ENCODE assay signal across 1 cellular context in the genomic region with DNA sequence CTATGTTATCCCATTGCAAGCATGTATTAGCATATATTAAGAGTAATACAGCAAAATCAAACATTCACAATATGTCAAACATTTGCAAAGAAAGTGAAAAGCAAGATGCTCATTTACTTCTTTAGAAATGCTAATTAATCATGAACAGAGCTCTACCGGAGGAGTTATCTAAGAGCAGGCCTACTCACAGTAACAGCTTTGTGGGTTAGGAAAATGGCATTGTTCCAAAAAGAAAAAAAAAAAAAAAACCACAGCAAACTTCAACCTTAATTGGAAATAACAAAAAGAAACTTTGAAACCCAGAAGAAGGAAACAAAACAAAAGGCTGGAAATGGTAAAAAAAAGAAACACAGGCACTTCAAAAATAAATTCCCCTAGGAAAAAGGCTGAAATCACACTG.
TF ChIP-seq lines count a peak whose summit lies in the region.

No MANE protein-coding gene starts in this region.

TF ChIP-seq in GM12878, 131 proteins besides CTCF, POLR2A, EP300 and RAD21 (continued from another document):
- TF ChIP-seq, protein P1, sequence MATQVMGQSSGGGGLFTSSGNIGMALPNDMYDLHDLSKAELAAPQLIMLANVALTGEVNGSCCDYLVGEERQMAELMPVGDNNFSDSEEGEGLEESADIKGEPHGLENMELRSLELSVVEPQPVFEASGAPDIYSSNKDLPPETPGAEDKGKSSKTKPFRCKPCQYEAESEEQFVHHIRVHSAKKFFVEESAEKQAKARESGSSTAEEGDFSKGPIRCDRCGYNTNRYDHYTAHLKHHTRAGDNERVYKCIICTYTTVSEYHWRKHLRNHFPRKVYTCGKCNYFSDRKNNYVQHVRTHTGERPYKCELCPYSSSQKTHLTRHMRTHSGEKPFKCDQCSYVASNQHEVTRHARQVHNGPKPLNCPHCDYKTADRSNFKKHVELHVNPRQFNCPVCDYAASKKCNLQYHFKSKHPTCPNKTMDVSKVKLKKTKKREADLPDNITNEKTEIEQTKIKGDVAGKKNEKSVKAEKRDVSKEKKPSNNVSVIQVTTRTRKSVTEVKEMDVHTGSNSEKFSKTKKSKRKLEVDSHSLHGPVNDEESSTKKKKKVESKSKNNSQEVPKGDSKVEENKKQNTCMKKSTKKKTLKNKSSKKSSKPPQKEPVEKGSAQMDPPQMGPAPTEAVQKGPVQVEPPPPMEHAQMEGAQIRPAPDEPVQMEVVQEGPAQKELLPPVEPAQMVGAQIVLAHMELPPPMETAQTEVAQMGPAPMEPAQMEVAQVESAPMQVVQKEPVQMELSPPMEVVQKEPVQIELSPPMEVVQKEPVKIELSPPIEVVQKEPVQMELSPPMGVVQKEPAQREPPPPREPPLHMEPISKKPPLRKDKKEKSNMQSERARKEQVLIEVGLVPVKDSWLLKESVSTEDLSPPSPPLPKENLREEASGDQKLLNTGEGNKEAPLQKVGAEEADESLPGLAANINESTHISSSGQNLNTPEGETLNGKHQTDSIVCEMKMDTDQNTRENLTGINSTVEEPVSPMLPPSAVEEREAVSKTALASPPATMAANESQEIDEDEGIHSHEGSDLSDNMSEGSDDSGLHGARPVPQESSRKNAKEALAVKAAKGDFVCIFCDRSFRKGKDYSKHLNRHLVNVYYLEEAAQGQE (IDR thresholded peaks at IDR 0.05; ENCODE audit: low read depth, low read length): no peak
- TF ChIP-seq SMARCA5 (IDR thresholded peaks at IDR 0.05): no peak
- TF ChIP-seq MEF2A (IDR thresholded peaks at IDR 0.05; ENCODE audit: insufficient read depth, low read depth, low read length): no peak
- TF ChIP-seq, protein P2, sequence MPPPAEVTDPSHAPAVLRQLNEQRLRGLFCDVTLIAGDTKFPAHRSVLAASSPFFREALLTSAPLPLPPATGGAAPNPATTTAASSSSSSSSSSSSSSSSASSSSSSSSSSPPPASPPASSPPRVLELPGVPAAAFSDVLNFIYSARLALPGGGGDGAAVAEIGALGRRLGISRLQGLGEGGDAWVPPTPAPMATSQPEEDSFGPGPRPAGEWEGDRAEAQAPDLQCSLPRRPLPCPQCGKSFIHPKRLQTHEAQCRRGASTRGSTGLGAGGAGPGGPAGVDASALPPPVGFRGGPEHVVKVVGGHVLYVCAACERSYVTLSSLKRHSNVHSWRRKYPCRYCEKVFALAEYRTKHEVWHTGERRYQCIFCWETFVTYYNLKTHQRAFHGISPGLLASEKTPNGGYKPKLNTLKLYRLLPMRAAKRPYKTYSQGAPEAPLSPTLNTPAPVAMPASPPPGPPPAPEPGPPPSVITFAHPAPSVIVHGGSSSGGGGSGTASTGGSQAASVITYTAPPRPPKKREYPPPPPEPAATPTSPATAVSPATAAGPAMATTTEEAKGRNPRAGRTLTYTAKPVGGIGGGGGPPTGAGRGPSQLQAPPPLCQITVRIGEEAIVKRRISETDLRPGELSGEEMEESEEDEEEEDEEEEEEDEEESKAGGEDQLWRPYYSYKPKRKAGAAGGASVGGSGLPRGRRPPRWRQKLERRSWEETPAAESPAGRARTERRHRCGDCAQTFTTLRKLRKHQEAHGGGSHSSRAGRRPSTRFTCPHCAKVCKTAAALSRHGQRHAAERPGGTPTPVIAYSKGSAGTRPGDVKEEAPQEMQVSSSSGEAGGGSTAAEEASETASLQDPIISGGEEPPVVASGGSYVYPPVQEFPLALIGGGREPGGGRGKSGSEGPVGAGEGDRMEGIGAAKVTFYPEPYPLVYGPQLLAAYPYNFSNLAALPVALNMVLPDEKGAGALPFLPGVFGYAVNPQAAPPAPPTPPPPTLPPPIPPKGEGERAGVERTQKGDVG (CRISPR knock-in tag; IDR thresholded peaks at IDR 0.05): no peak
- TF ChIP-seq, protein P3, sequence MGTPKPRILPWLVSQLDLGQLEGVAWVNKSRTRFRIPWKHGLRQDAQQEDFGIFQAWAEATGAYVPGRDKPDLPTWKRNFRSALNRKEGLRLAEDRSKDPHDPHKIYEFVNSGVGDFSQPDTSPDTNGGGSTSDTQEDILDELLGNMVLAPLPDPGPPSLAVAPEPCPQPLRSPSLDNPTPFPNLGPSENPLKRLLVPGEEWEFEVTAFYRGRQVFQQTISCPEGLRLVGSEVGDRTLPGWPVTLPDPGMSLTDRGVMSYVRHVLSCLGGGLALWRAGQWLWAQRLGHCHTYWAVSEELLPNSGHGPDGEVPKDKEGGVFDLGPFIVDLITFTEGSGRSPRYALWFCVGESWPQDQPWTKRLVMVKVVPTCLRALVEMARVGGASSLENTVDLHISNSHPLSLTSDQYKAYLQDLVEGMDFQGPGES (IDR thresholded peaks at IDR 0.05): no peak
- no peak for TF ChIP-seq PAX5 (IDR thresholded peaks at IDR 0.05; ENCODE audit: borderline replicate concordance, low read depth, low read length)
- peak; percentile 24; the same call in 1 of the 2 replicates for TF ChIP-seq ATF7 (IDR thresholded peaks at IDR 0.05; ENCODE audit: low read depth)
- peak; percentile 71 for TF ChIP-seq MTA2 (IDR thresholded peaks at IDR 0.05; ENCODE audit: low read depth)
- no peak for TF ChIP-seq NR2C2 (IDR thresholded peaks at IDR 0.05; ENCODE audit: borderline replicate concordance, control insufficient read depth, insufficient read length, low read depth)
- TF ChIP-seq DPF2 (IDR thresholded peaks at IDR 0.05): no peak
- TF ChIP-seq WRNIP1 (IDR thresholded peaks at IDR 0.05; ENCODE audit: borderline replicate concordance, low read depth, low read length): no peak
- no peak for TF ChIP-seq BMI1 (IDR thresholded peaks at IDR 0.05; ENCODE audit: borderline replicate concordance)
- no peak for TF ChIP-seq CHD1 (IDR thresholded peaks at IDR 0.05; ENCODE audit: low read depth, low read length)
- peak; percentile 18 to 37; a peak in 2 of 4 replicates for TF ChIP-seq IKZF2 (IDR thresholded peaks at IDR 0.05)
- no peak for TF ChIP-seq RUNX3 (IDR thresholded peaks at IDR 0.05; ENCODE audit: low read length)
- no peak for TF ChIP-seq KAT2A (conservative IDR thresholded peaks at IDR 0.05; ENCODE audit: control insufficient read depth, low read depth, low read length)
- peak; percentile 60 for TF ChIP-seq ZNF384 (IDR thresholded peaks at IDR 0.05; ENCODE audit: borderline replicate concordance, low read depth, low read length)
- TF ChIP-seq, protein P4, sequence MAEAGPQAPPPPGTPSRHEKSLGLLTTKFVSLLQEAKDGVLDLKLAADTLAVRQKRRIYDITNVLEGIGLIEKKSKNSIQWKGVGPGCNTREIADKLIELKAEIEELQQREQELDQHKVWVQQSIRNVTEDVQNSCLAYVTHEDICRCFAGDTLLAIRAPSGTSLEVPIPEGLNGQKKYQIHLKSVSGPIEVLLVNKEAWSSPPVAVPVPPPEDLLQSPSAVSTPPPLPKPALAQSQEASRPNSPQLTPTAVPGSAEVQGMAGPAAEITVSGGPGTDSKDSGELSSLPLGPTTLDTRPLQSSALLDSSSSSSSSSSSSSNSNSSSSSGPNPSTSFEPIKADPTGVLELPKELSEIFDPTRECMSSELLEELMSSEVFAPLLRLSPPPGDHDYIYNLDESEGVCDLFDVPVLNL (IDR thresholded peaks at IDR 0.05; ENCODE audit: low read depth, low read length): no peak
- TF ChIP-seq BRCA1 (IDR thresholded peaks at IDR 0.05; ENCODE audit: low read depth, low read length): no peak
- no peak for TF ChIP-seq PML (IDR thresholded peaks at IDR 0.05; ENCODE audit: low read length)
- 0 out of 2 replicates have a peak, but pooled peaks have one; percentile 28 for TF ChIP-seq NBN (IDR thresholded peaks at IDR 0.05)
- TF ChIP-seq SMAD1 (IDR thresholded peaks at IDR 0.05; ENCODE audit: low read depth, partially characterized antibody): peak; percentile 79
